In genomic region chr2:140256080-140256479, GRCh38 we compare ENCODE assay signal across 14 cellular contexts.
"Had no signal": no experiment of that assay in that cellular context is flagged by ENCODE, and none has a peak within 500 bp of the region (broad histone marks: within the 10 kb centered on the region; RNA-seq: fewer than 3 reads in every experiment).

No MANE protein-coding gene starts in this region.

- H3K27ac ChIP-seq: cardiac muscle cell, parathyroid adenoma had no signal

- DNase-seq: activated CD4-positive, alpha-beta T cell treated with anti-CD3 and anti-CD28 coated beads for 36 hours; activated CD4-positive, alpha-beta T cell treated with anti-CD3 and anti-CD28 coated beads, Interleukin-2, amount 50 U/mL, for 48 hours; endodermal cell; erythroblast; hippocampal formation; mammary epithelial cell; midbrain; stimulated activated CD4-positive, alpha-beta T cell treated with anti-CD3 and anti-CD28 coated beads, Interleukin-4, amount 100 ng/mL, for 4 hours; stimulated activated naive B cell treated with anti-CD40 and anti-IgM and Interleukin-4, amounts not matched to agents 10 μg/mL and 1 μg/mL and 100 μg/mL, for 72 hours had no signal

- H3K9ac ChIP-seq: parathyroid adenoma had no signal

- H3K36me3 ChIP-seq: cardiac muscle cell had no signal

- H2AFZ ChIP-seq: parathyroid adenoma had no signal

- H3K4me3 ChIP-seq: cardiac muscle cell had no signal

- H3K27me3 ChIP-seq: cardiac muscle cell had no signal

- H3K79me2 ChIP-seq: parathyroid adenoma had no signal

- FAIRE-seq: keratinocyte had no signal

- H3K4me1 ChIP-seq: parathyroid adenoma had no signal

- ATAC-seq: activated CD4-positive, alpha-beta T cell treated with anti-CD3 and anti-CD28 coated beads for 36 hours; left lobe of liver; sciatic nerve; stimulated activated naive B cell treated with anti-CD40 and anti-IgM and Interleukin-4, amounts not matched to agents 10 μg/mL and 1 μg/mL and 100 μg/mL, for 72 hours had no signal
